ENCODE assay signal across 8 cellular contexts in genomic region chr2:127081826-127082633, GRCh38.
DNase-seq lines count a peak whose midpoint lies in the region; ATAC-seq and TF ChIP-seq lines count a peak whose summit lies in the region.

No MANE protein-coding gene starts in this region.

- DNase-seq in activated CD8-positive, alpha-beta memory T cell treated with anti-CD3 and anti-CD28 coated beads, Interleukin-2, amount 50 U/mL, for 4 hours = peak; percentile 73
- DNase-seq in germinal center (ENCODE audit: low spot score) (peak; percentile 82), epidermal melanocyte (ENCODE audit: insufficient read length, low spot score) (no peak), SHP77 (lab: John Stamatoyannopoulos, UW) (no peak), NCI-H82 (lab: John Stamatoyannopoulos, UW) (no peak)
- peak; percentile 49 to 71 for DNase-seq in stimulated activated CD4-positive, alpha-beta T cell treated with anti-CD3 and anti-CD28 coated beads, Interleukin-15, amount 100 ng/mL, for 48 hours (ENCODE audit: low read depth in 2 of 2)

- ATAC-seq in HG03139 (IDR thresholded peaks at IDR 0.05; ENCODE audit: unreplicated experiment) = peak; percentile 53

- TF ChIP-seq POLR2A in GM19099 (IDR thresholded peaks at IDR 0.05; ENCODE audit: extremely low read depth, insufficient read length, low read depth) = peak; percentile 65

Comparison
In these comparisons a context has a peak if more than half of its experiments do, and no peak if none do; other contexts are left out.
1. DNase-seq: peak in activated CD8-positive, alpha-beta memory T cell treated with anti-CD3 and anti-CD28 coated beads, Interleukin-2, amount 50 U/mL, for 4 hours (single experiment), germinal center (single experiment) and stimulated activated CD4-positive, alpha-beta T cell treated with anti-CD3 and anti-CD28 coated beads, Interleukin-15, amount 100 ng/mL, for 48 hours (2 of 2); none in epidermal melanocyte (single experiment), SHP77 (0 of 2) and NCI-H82 (single experiment).